Comparison of ENCODE assay signal across 20 cellular contexts in genomic region chr6:82775361-82775760, GRCh38.
A peak's percentile ranks its signal among the peaks of the same experiment; 100 is the strongest.
DNase-seq lines count a peak whose midpoint lies in the region; ATAC-seq and TF ChIP-seq lines count a peak whose summit lies in the region.
"Had no signal": no experiment of that assay in that cellular context is flagged by ENCODE, and none has a peak within 500 bp of the region (broad histone marks: within the 10 kb centered on the region; RNA-seq: fewer than 3 reads in every experiment).

No MANE protein-coding gene starts in this region.

- no peak for ATAC-seq in naive thymus-derived CD4-positive, alpha-beta T cell
- no peak for ATAC-seq in mucosa of descending colon
- ATAC-seq: HCT116 had no signal

- H3F3A ChIP-seq in neural progenitor cell (ENCODE audit: low read depth): peaks cover 38% of the 10 kb centered on the region

- H3K36me3 Mint-ChIP-seq in neural progenitor cell: no peaks in the 10 kb centered on the region
- H3K36me3 Mint-ChIP-seq in naive thymus-derived CD4-positive, alpha-beta T cell: no peaks in the 10 kb centered on the region

- H3K27me3 ChIP-seq in neural progenitor cell: no peaks in the 10 kb centered on the region
- no peaks in the 10 kb centered on the region for H3K27me3 ChIP-seq in naive thymus-derived CD4-positive, alpha-beta T cell (ENCODE audit: control insufficient read depth in 2 of 2, insufficient read depth in 2 of 2, low read length in 2 of 2)
- H3K27me3 ChIP-seq: BE2C, Peyer's patch had no signal

- no peaks in the 10 kb centered on the region for H3K27me3 Mint-ChIP-seq in neural progenitor cell (ENCODE audit: insufficient read depth, low read depth)
- H3K27me3 Mint-ChIP-seq in naive thymus-derived CD4-positive, alpha-beta T cell: peaks cover 0 to 10% (median 0%) of the 10 kb centered on the region in 5 donors

- no peaks in the 10 kb centered on the region for H3K9me3 ChIP-seq in neural progenitor cell (ENCODE audit: low read depth)
- no peaks in the 10 kb centered on the region for H3K9me3 ChIP-seq in naive thymus-derived CD4-positive, alpha-beta T cell (ENCODE audit: control insufficient read depth in 2 of 3, low read length in 3 of 3)
- no peaks in the 10 kb centered on the region for H3K9me3 ChIP-seq in mucosa of descending colon
- H3K9me3 ChIP-seq: BE2C, Peyer's patch had no signal

- H3K79me2 ChIP-seq in neural progenitor cell (ENCODE audit: low read depth): no peaks in the 10 kb centered on the region

- no peak overlapping the region for H2AFZ ChIP-seq in neural progenitor cell (replicated peaks)

- CTCF ChIA-PET in naive thymus-derived CD4-positive, alpha-beta T cell (lab: Charles Lee): interaction anchor here (0.6 kb wide), 1 partner anchor 1953 kb away, joined by 3 read pairs; no protein-coding TSS in a partner anchor

- POLR2A ChIA-PET in naive thymus-derived CD4-positive, alpha-beta T cell (lab: Charles Lee): no interaction called here

- TF ChIP-seq CTCF in neural progenitor cell (IDR thresholded peaks at IDR 0.05) (no peak), mucosa of descending colon (IDR thresholded peaks at IDR 0.05) (no peak)

- H3K4me1 ChIP-seq in neural progenitor cell (peaks cover 79% of the 10 kb centered on the region), mucosa of descending colon (ENCODE audit: low read depth) (no peaks in the 10 kb centered on the region)
- H3K4me1 ChIP-seq in naive thymus-derived CD4-positive, alpha-beta T cell (ENCODE audit: control insufficient read depth in 2 of 2, insufficient read depth in 2 of 2, low read length in 2 of 2): no peaks in the 10 kb centered on the region
- H3K4me1 ChIP-seq: BE2C, Peyer's patch had no signal

- no peak overlapping the region for H3K9ac ChIP-seq in neural progenitor cell

- no peaks in the 10 kb centered on the region for H3K36me3 ChIP-seq in neural progenitor cell
- H3K36me3 ChIP-seq in naive thymus-derived CD4-positive, alpha-beta T cell (ENCODE audit: control insufficient read depth in 2 of 3, insufficient read depth in 3 of 3, low read length in 3 of 3): no peaks in the 10 kb centered on the region
- H3K36me3 ChIP-seq in mucosa of descending colon (ENCODE audit: low read depth): no peaks in the 10 kb centered on the region
- H3K36me3 ChIP-seq: BE2C, Peyer's patch had no signal

- peak overlapping the region; percentile 97 for H3K27ac Mint-ChIP-seq in neural progenitor cell
- no peak overlapping the region for H3K27ac Mint-ChIP-seq in naive thymus-derived CD4-positive, alpha-beta T cell

- H3K4me2 ChIP-seq in neural progenitor cell: no peak overlapping the region

- peak; percentile 36 for DNase-seq in EH (ENCODE audit: low read depth)
- DNase-seq in HS-5 (ENCODE audit: low read depth): peak; percentile 10
- DNase-seq in amniotic stem cell (lab: John Stamatoyannopoulos, UW): peak; percentile 4
- no peak for DNase-seq in neural progenitor cell (ENCODE audit: low spot score)
- DNase-seq in naive thymus-derived CD4-positive, alpha-beta T cell: no peak
- DNase-seq in DMS114 treated with DMSO at 0.1 percent for 48 hours (lab: John Stamatoyannopoulos, UW; ENCODE audit: unreplicated experiment): no peak
- DNase-seq in mucosa of descending colon: no peak
- DNase-seq: BE2C; DMS79; Kasumi-1; MM.1S; NCI-H1092; NCI-H1436; NCI-H187 treated with DMSO at 0.1 percent for 48 hours; NCI-H2227 treated with DMSO at 0.1 percent for 48 hours; NCI-H524; NCI-H774; NK-92 treated with Interleukin-12 subunit alpha and Interleukin-12 subunit beta, amount 100 ng/mL, for 24 hours; Peyer's patch had no signal

- H3K4me3 ChIP-seq in neural progenitor cell (no peak overlapping the region), mucosa of descending colon (no peak overlapping the region)
- no peak overlapping the region for H3K4me3 ChIP-seq in naive thymus-derived CD4-positive, alpha-beta T cell (ENCODE audit: low read length)
- H3K4me3 ChIP-seq: Peyer's patch had no signal

- intact Hi-C loops in naive thymus-derived CD4-positive, alpha-beta T cell (cut with micrococcal nuclease): no loop called here
- intact Hi-C loops in mucosa of descending colon (cut with DNase I, micrococcal nuclease): no loop called here

- H4K20me1 ChIP-seq in neural progenitor cell (ENCODE audit: low read depth): no peaks in the 10 kb centered on the region

- no peaks in the 10 kb centered on the region for H3K9me3 Mint-ChIP-seq in neural progenitor cell
- peaks cover 0 to 3% (median 0%) of the 10 kb centered on the region in 11 donors for H3K9me3 Mint-ChIP-seq in naive thymus-derived CD4-positive, alpha-beta T cell

- H3K4me3 Mint-ChIP-seq in neural progenitor cell: no peak overlapping the region
- H3K4me3 Mint-ChIP-seq in naive thymus-derived CD4-positive, alpha-beta T cell: no peak overlapping the region

- peak overlapping the region; percentile 76 for H3K27ac ChIP-seq in neural progenitor cell
- H3K27ac ChIP-seq in naive thymus-derived CD4-positive, alpha-beta T cell (ENCODE audit: low read depth, low read length): no peak overlapping the region
- H3K27ac ChIP-seq: Peyer's patch had no signal

- peaks cover 68% of the 10 kb centered on the region for H3K4me1 Mint-ChIP-seq in neural progenitor cell
- H3K4me1 Mint-ChIP-seq in naive thymus-derived CD4-positive, alpha-beta T cell: no peaks in the 10 kb centered on the region

Comparison
In these comparisons a context has a peak if more than half of its experiments do, and no peak if none do; other contexts are left out.
1. DNase-seq: peak in EH (single experiment), HS-5 (single experiment) and amniotic stem cell (single experiment); none in neural progenitor cell (single experiment), naive thymus-derived CD4-positive, alpha-beta T cell (0 of 9), DMS114 treated with DMSO at 0.1 percent for 48 hours (single experiment) and mucosa of descending colon (0 of 3).